25 cellular contexts compared by ENCODE assay signal in genomic region chr9:69249337-69249736, GRCh38.
DNase-seq lines count a peak whose midpoint lies in the region; ATAC-seq and TF ChIP-seq lines count a peak whose summit lies in the region.
"Had no signal": no experiment of that assay in that cellular context is flagged by ENCODE, and none has a peak within 500 bp of the region (broad histone marks: within the 10 kb centered on the region; RNA-seq: fewer than 3 reads in every experiment).

No MANE protein-coding gene starts in this region.

- no peak overlapping the region for H3K4me3 ChIP-seq in heart right ventricle
- no peak overlapping the region for H3K4me3 ChIP-seq in gastroesophageal sphincter
- no peak overlapping the region for H3K4me3 ChIP-seq in thyroid gland (replicated peaks in 1 of 3)
- H3K4me3 ChIP-seq: BLaER1 treated with 17β-estradiol and CSF1 and Interleukin-3, amounts not matched to agents 10 nM and 100 nM; GM23338; MG63; pancreas; right lobe of liver; uterus had no signal

- H3K27ac Mint-ChIP-seq in immature natural killer cell, result no peak overlapping the region
- H3K27ac Mint-ChIP-seq: activated naive CD4-positive, alpha-beta T cell treated with anti-CD3 and anti-CD28 coated beads for 36 hours; GM23338 had no signal

- intact Hi-C loops in heart right ventricle (cut with DNase I) (loop anchor here in 1 of 10 donors (10.0 kb wide), 1 partner anchor 125 kb away; no protein-coding TSS in a partner anchor), Right ventricle myocardium superior (cut with DNase I) (no loop called here), thyroid gland (cut with DNase I) (loop anchor here (10.0 kb wide), 1 partner anchor 295 kb away; no protein-coding TSS in a partner anchor)

- TF ChIP-seq CTCF in heart right ventricle (IDR thresholded peaks at IDR 0.05) (no peak), RWPE1 (conservative IDR thresholded peaks at IDR 0.05; ENCODE audit: low read depth) (no peak), gastroesophageal sphincter (IDR thresholded peaks at IDR 0.05) (no peak), thyroid gland (IDR thresholded peaks at IDR 0.05) (no peak)

- H3K27ac ChIP-seq in heart right ventricle (peak overlapping the region in 4 of 10 donors; percentile 11 to 52 (median 22)), RWPE1 (no peak overlapping the region), gastroesophageal sphincter (no peak overlapping the region), thyroid gland (peak overlapping the region in 1 of 3 donors; percentile 20)
- H3K27ac ChIP-seq: BLaER1 treated with 17β-estradiol and CSF1 and Interleukin-3, amounts not matched to agents 10 nM and 100 nM; pancreas; right lobe of liver; uterus had no signal

- H3K4me3 Mint-ChIP-seq in immature natural killer cell, result no peak overlapping the region
- H3K4me3 Mint-ChIP-seq: activated naive CD4-positive, alpha-beta T cell treated with anti-CD3 and anti-CD28 coated beads for 36 hours; GM23338; naive thymus-derived CD8-positive, alpha-beta T cell had no signal

- DNase-seq in heart right ventricle (peak; percentile 18), Right ventricle myocardium superior (no peak), RWPE1 (ENCODE audit: low spot score) (peak; percentile 13), thyroid gland (peak; percentile 23 to 42), immature natural killer cell (no peak), HK-2 (ENCODE audit: unreplicated experiment) (no peak), SKM-1 treated with dmso at 0.1 percent for 144 hours (lab: John Stamatoyannopoulos, UW; ENCODE audit: unreplicated experiment) (no peak)
- DNase-seq: activated naive CD4-positive, alpha-beta T cell treated with anti-CD3 and anti-CD28 coated beads for 36 hours; activated T-cell treated with anti-CD3 and anti-CD28 coated beads, Interleukin-2, amount 50 U/mL, for 48 hours; anterior cingulate cortex; Caco-2; central memory CD4-positive, alpha-beta T cell; erythroblast; mesenchymal stem cell; MG63; naive thymus-derived CD8-positive, alpha-beta T cell; NCI-H1436; NCI-H2107; NCI-H524; pancreas; right lobe of liver; uterus had no signal

- peak in 7 of 8 donors; percentile 39 to 79 (median 71) for ATAC-seq in heart right ventricle
- no peak for ATAC-seq in Right ventricle myocardium superior (ENCODE audit: poor library complexity)
- ATAC-seq in gastroesophageal sphincter, result peak; percentile 25
- ATAC-seq: GM23338; naive thymus-derived CD8-positive, alpha-beta T cell; pancreas had no signal

- H3K36me3 Mint-ChIP-seq in immature natural killer cell, result peaks cover 0 to 24% (median 16%) of the 10 kb centered on the region in 3 donors

- WGBS in heart right ventricle, 2 donors, result 64% methylated on average over 7 of the region's 7 CpGs
- WGBS in gastroesophageal sphincter (ENCODE audit: low coverage in 1 of 2), 2 donors, result 39 to 75% methylated on average over 2 of the region's 7 CpGs
- 59 to 62% methylated on average over 7 of the region's 7 CpGs for WGBS in thyroid gland, 2 donors

- POLR2A ChIA-PET in RWPE1 (lab: Yijun Ruan, JAX; ENCODE audit: low non-redundant PET), result no interaction called here

- H3K9me3 ChIP-seq in heart right ventricle (no peaks in the 10 kb centered on the region), gastroesophageal sphincter (no peaks in the 10 kb centered on the region), thyroid gland (no peaks in the 10 kb centered on the region)
- H3K9me3 ChIP-seq: BLaER1 treated with 17β-estradiol and CSF1 and Interleukin-3, amounts not matched to agents 10 nM and 100 nM; Caco-2; MG63; pancreas; right lobe of liver; uterus had no signal

- CTCF ChIA-PET in RWPE1 (lab: Yijun Ruan, JAX), result interaction anchor here (0.7 kb wide), 1 partner anchor 96 kb away, joined by 3 read pairs; no protein-coding TSS in a partner anchor

- H3K4me1 Mint-ChIP-seq in immature natural killer cell, result no peaks in the 10 kb centered on the region
- H3K4me1 Mint-ChIP-seq: GM23338; naive thymus-derived CD8-positive, alpha-beta T cell had no signal

- TF ChIP-seq POLR2A in gastroesophageal sphincter (IDR thresholded peaks at IDR 0.05) (no peak), thyroid gland (IDR thresholded peaks at IDR 0.05) (no peak)

- H3K36me3 ChIP-seq in heart right ventricle, result peaks cover 0 to 98% (median 36%) of the 10 kb centered on the region in 9 donors
- H3K36me3 ChIP-seq in gastroesophageal sphincter, result peaks cover 0 to 78% of the 10 kb centered on the region in 2 donors
- H3K36me3 ChIP-seq in thyroid gland, result peaks cover 53 to 59% of the 10 kb centered on the region in 2 donors
- H3K36me3 ChIP-seq: MG63, uterus had no signal

- H3K27me3 Mint-ChIP-seq in immature natural killer cell (ENCODE audit: low read depth in 3 of 3), result peaks cover 0 to 2% (median 0%) of the 10 kb centered on the region in 3 donors
- H3K27me3 Mint-ChIP-seq: naive thymus-derived CD8-positive, alpha-beta T cell had no signal

- TF ChIP-seq EP300 in gastroesophageal sphincter (IDR thresholded peaks at IDR 0.05), result no peak

- H3K4me1 ChIP-seq in heart right ventricle (peaks cover 0 to 35% (median 23%) of the 10 kb centered on the region in 9 donors), gastroesophageal sphincter (peaks cover 0 to 8% (median under 1%) of the 10 kb centered on the region in 3 donors), thyroid gland (peaks cover 4 to 9% of the 10 kb centered on the region in 2 donors)
- H3K4me1 ChIP-seq: BLaER1 treated with 17β-estradiol and CSF1 and Interleukin-3, amounts not matched to agents 10 nM and 100 nM; Caco-2; pancreas; right lobe of liver; uterus had no signal

- no peaks in the 10 kb centered on the region for H3K9me3 Mint-ChIP-seq in immature natural killer cell
- H3K9me3 Mint-ChIP-seq: activated naive CD4-positive, alpha-beta T cell treated with anti-CD3 and anti-CD28 coated beads for 36 hours; GM23338; naive thymus-derived CD8-positive, alpha-beta T cell had no signal

- no peaks in the 10 kb centered on the region for H3K27me3 ChIP-seq in heart right ventricle
- no peaks in the 10 kb centered on the region for H3K27me3 ChIP-seq in gastroesophageal sphincter
- H3K27me3 ChIP-seq in thyroid gland, result no peaks in the 10 kb centered on the region
- H3K27me3 ChIP-seq: BLaER1 treated with 17β-estradiol and CSF1 and Interleukin-3, amounts not matched to agents 10 nM and 100 nM; MG63; pancreas; right lobe of liver; uterus had no signal

Comparison
In these comparisons a context has a peak if more than half of its experiments do, and no peak if none do; other contexts are left out.
1. DNase-seq: peak in heart right ventricle (2 of 2), RWPE1 (single experiment) and thyroid gland (2 of 2); none in Right ventricle myocardium superior (single experiment), immature natural killer cell (0 of 3), HK-2 (single experiment) and SKM-1 treated with dmso at 0.1 percent for 144 hours (single experiment).